In genomic region chr14:62431496-62431895, GRCh38 we compare ENCODE assay signal across 28 cellular contexts.
"Had no signal": no experiment of that assay in that cellular context is flagged by ENCODE, and none has a peak within 500 bp of the region (broad histone marks: within the 10 kb centered on the region; RNA-seq: fewer than 3 reads in every experiment).

No MANE protein-coding gene starts in this region.

- H3K4me1 ChIP-seq: left ventricle myocardium inferior, pancreas, psoas muscle, right atrium auricular region, spleen, upper lobe of left lung had no signal

- H3K9me3 ChIP-seq: neutrophil, pancreas, thoracic aorta had no signal

- H3K27me3 Mint-ChIP-seq: activated CD4-positive, alpha-beta T cell treated with anti-CD3 and anti-CD28 coated beads, Interleukin-2, amount 10 ng/mL, durations not matched to agents 7 days and 5 days; activated naive CD4-positive, alpha-beta T cell treated with anti-CD3 and anti-CD28 coated beads, Interleukin-2, amount 50 U/mL, for 24 hours; dendritic cell treated with granulocyte-macrophage colony-stimulating factor and Interleukin-4, amounts not matched to agents 40 ng/mL and 50 ng/mL, for 4 days had no signal

- H3K36me3 ChIP-seq: left ventricle myocardium inferior, neutrophil, pancreas, right atrium auricular region, spleen, thoracic aorta, upper lobe of left lung had no signal

- FAIRE-seq: pancreas had no signal

- H3K4me3 ChIP-seq: hepatocyte, left ventricle myocardium inferior, pancreas, psoas muscle, right atrium auricular region, spleen, thoracic aorta, upper lobe of left lung had no signal

- ATAC-seq: activated CD4-positive, CD25-positive, alpha-beta regulatory T cell treated with anti-CD3 and anti-CD28 coated beads, Interleukin-2, amount 50 U/mL, for 24 hours; activated CD8-positive, alpha-beta T cell treated with anti-CD3 and anti-CD28 coated beads, Interleukin-2, amount 10 ng/mL, durations not matched to agents 7 days and 5 days; natural killer cell; pancreas; psoas muscle had no signal

- DNase-seq: activated CD4-positive, alpha-beta T cell treated with anti-CD3 and anti-CD28 coated beads, Interleukin-2, amount 10 ng/mL, durations not matched to agents 7 days and 5 days; activated CD8-positive, alpha-beta T cell treated with anti-CD3 and anti-CD28 coated beads, Interleukin-2, amount 10 ng/mL, durations not matched to agents 7 days and 5 days; activated gamma-delta T cell treated with Interleukin-2 at 50 U/mL for 16 hours; anterior cingulate cortex; caudate nucleus; effector CD4-positive, alpha-beta T cell; foreskin melanocyte; kidney glomerular epithelial cell; left ventricle myocardium inferior; midbrain; natural killer cell; pancreas; psoas muscle; spleen; stimulated activated CD4-positive, alpha-beta T cell treated with anti-CD3 and anti-CD28 coated beads, Interleukin-4, amount 100 ng/mL, for 1 hour; stimulated activated naive CD4-positive, alpha-beta T cell; T1000; upper lobe of left lung had no signal

- H3K27ac Mint-ChIP-seq: activated CD4-positive, alpha-beta T cell treated with anti-CD3 and anti-CD28 coated beads, Interleukin-2, amount 10 ng/mL, durations not matched to agents 7 days and 5 days; activated CD8-positive, alpha-beta T cell treated with anti-CD3 and anti-CD28 coated beads, Interleukin-2, amount 10 ng/mL, durations not matched to agents 7 days and 5 days; activated naive CD4-positive, alpha-beta T cell treated with anti-CD3 and anti-CD28 coated beads, Interleukin-2, amount 50 U/mL, for 24 hours; activated T-helper 1 cell treated with anti-CD3 and anti-CD28 coated beads, Interleukin-12 subunit alpha, Interleukin-12 subunit beta, Interleukin-2, Interleukin-4 antibody, amounts not matched to agents 30 ng/mL and 10 ng/mL and 1 ng/mL, durations not matched to agents 14 hours and 24 hours and 36 hours; brain; dendritic cell treated with granulocyte-macrophage colony-stimulating factor and Interleukin-4, amounts not matched to agents 40 ng/mL and 50 ng/mL, for 4 days; natural killer cell; T-helper 1 cell treated with Interleukin-12 subunit alpha and Interleukin-12 subunit beta and Interleukin-4 antibody, amounts not matched to agents 30 μg/mL and 1 μg/mL, for 36 hours had no signal

- H3K4me3 Mint-ChIP-seq: activated CD4-positive, alpha-beta T cell treated with anti-CD3 and anti-CD28 coated beads, Interleukin-2, amount 10 ng/mL, durations not matched to agents 7 days and 5 days; activated CD8-positive, alpha-beta T cell treated with anti-CD3 and anti-CD28 coated beads, Interleukin-2, amount 10 ng/mL, durations not matched to agents 7 days and 5 days; activated naive CD4-positive, alpha-beta T cell treated with anti-CD3 and anti-CD28 coated beads, Interleukin-2, amount 50 U/mL, for 24 hours; activated T-helper 1 cell treated with anti-CD3 and anti-CD28 coated beads, Interleukin-12 subunit alpha, Interleukin-12 subunit beta, Interleukin-2, Interleukin-4 antibody, amounts not matched to agents 30 ng/mL and 10 ng/mL and 1 ng/mL, durations not matched to agents 14 hours and 24 hours and 36 hours; brain; dendritic cell treated with granulocyte-macrophage colony-stimulating factor and Interleukin-4, amounts not matched to agents 40 ng/mL and 50 ng/mL, for 4 days; natural killer cell; T-helper 1 cell treated with Interleukin-12 subunit alpha and Interleukin-12 subunit beta and Interleukin-4 antibody, amounts not matched to agents 30 μg/mL and 1 μg/mL, for 36 hours had no signal

- H3K27ac ChIP-seq: hepatocyte, left ventricle myocardium inferior, neutrophil, pancreas, psoas muscle, right atrium auricular region, spleen, thoracic aorta, upper lobe of left lung had no signal

- H3K36me3 Mint-ChIP-seq: activated naive CD4-positive, alpha-beta T cell treated with anti-CD3 and anti-CD28 coated beads, Interleukin-2, amount 50 U/mL, for 24 hours; brain; natural killer cell had no signal

- H3K4me1 Mint-ChIP-seq: activated CD4-positive, alpha-beta T cell treated with anti-CD3 and anti-CD28 coated beads, Interleukin-2, amount 10 ng/mL, durations not matched to agents 7 days and 5 days; activated naive CD4-positive, alpha-beta T cell treated with anti-CD3 and anti-CD28 coated beads, Interleukin-2, amount 50 U/mL, for 24 hours; natural killer cell had no signal

- H3K27me3 ChIP-seq: hepatocyte, neutrophil, pancreas, right atrium auricular region, spleen, upper lobe of left lung had no signal
